Comparison of ENCODE assay signal across 1 cellular context in the genomic region with DNA sequence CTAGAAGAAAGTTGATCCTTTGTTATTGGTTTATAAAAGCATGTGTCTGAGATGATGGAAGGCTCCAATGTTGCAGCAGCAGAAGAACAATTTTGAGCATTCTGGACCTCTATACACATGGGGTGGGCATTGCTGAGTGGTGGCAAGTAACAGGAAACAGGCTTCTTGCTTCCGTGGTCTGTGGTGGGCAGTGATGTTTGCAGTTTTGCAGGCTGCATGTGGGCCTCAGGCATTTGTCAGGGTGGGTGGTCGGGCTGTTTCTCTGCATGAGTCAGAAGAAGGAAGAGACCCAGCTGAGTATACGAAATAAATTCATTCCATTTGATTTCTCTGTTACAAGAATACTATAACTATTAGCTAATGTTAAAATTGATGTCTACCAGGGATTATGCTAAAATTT.
TF ChIP-seq lines count a peak whose summit lies in the region.

No MANE protein-coding gene starts in this region.

TF ChIP-seq in H1, 55 proteins besides CTCF, POLR2A, EP300 and RAD21:
- TF ChIP-seq MAFK (IDR thresholded peaks at IDR 0.05; ENCODE audit: low read depth, low read length) (no peak), RBBP5 (IDR thresholded peaks at IDR 0.05; ENCODE audit: borderline replicate concordance, low read depth, low read length) (no peak), CTBP2 (IDR thresholded peaks at IDR 0.05; ENCODE audit: borderline replicate concordance, insufficient read depth, insufficient read length, low read length) (no peak), BRCA1 (IDR thresholded peaks at IDR 0.05; ENCODE audit: low read depth, low read length) (no peak), SIX5 (IDR thresholded peaks at IDR 0.05; ENCODE audit: low read depth, low read length) (no peak), HDAC2 (IDR thresholded peaks at IDR 0.05; ENCODE audit: borderline replicate concordance in 1 of 2, low read depth in 2 of 2, low read length in 2 of 2) (no peak), CEBPB (IDR thresholded peaks at IDR 0.05; ENCODE audit: low read depth, low read length) (no peak), KDM1A (IDR thresholded peaks at IDR 0.05; ENCODE audit: borderline replicate concordance, low read length) (no peak)
